1 cellular context compared by ENCODE assay signal in the genomic region with DNA sequence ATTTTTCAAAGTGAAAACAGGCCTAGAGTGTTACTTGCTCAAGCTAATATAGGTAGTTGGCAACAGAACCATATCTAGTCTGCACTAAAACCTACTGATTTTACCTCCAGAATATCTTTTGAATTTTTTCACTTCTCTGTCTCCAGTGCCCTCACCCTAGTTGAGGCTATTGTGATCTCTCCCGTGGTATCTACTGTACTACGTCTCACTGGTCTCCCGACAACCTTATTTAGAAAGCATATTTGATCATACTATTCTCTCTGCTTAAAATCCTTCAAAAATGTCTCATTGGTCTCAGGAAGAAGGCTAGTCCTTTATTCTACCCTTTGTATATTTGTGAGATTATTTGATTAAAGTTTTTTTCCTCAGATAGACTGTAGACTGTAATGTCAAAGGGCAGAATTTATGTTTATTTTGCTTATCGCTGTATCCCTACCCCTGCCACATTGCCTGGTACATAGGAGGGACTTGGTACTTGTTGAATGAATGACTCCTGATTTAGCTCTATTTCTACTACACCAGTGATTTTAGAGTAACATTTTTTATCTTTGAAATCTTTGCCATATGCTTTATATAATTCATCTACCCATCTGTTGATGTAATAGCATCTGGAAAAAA.
TF ChIP-seq lines count a peak whose summit lies in the region.

No MANE protein-coding gene starts in this region.

TF ChIP-seq in WTC11, 78 proteins besides CTCF, POLR2A, EP300 and RAD21 (continued from another document):
- TF ChIP-seq, protein P1, sequence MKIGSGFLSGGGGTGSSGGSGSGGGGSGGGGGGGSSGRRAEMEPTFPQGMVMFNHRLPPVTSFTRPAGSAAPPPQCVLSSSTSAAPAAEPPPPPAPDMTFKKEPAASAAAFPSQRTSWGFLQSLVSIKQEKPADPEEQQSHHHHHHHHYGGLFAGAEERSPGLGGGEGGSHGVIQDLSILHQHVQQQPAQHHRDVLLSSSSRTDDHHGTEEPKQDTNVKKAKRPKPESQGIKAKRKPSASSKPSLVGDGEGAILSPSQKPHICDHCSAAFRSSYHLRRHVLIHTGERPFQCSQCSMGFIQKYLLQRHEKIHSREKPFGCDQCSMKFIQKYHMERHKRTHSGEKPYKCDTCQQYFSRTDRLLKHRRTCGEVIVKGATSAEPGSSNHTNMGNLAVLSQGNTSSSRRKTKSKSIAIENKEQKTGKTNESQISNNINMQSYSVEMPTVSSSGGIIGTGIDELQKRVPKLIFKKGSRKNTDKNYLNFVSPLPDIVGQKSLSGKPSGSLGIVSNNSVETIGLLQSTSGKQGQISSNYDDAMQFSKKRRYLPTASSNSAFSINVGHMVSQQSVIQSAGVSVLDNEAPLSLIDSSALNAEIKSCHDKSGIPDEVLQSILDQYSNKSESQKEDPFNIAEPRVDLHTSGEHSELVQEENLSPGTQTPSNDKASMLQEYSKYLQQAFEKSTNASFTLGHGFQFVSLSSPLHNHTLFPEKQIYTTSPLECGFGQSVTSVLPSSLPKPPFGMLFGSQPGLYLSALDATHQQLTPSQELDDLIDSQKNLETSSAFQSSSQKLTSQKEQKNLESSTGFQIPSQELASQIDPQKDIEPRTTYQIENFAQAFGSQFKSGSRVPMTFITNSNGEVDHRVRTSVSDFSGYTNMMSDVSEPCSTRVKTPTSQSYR (CRISPR knock-in tag; IDR thresholded peaks at IDR 0.05) = no peak
- no peak for TF ChIP-seq KAT7 (CRISPR knock-in tag; IDR thresholded peaks at IDR 0.05; ENCODE audit: borderline replicate concordance)
- no peak for TF ChIP-seq FOXJ3 (CRISPR knock-in tag; IDR thresholded peaks at IDR 0.05; ENCODE audit: borderline replicate concordance)
- TF ChIP-seq ZNF396 (CRISPR knock-in tag; IDR thresholded peaks at IDR 0.05; ENCODE audit: borderline replicate concordance) = no peak
- TF ChIP-seq, protein P2, sequence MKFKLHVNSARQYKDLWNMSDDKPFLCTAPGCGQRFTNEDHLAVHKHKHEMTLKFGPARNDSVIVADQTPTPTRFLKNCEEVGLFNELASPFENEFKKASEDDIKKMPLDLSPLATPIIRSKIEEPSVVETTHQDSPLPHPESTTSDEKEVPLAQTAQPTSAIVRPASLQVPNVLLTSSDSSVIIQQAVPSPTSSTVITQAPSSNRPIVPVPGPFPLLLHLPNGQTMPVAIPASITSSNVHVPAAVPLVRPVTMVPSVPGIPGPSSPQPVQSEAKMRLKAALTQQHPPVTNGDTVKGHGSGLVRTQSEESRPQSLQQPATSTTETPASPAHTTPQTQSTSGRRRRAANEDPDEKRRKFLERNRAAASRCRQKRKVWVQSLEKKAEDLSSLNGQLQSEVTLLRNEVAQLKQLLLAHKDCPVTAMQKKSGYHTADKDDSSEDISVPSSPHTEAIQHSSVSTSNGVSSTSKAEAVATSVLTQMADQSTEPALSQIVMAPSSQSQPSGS (CRISPR knock-in tag; IDR thresholded peaks at IDR 0.05; ENCODE audit: borderline replicate concordance, low read depth) = no peak
- TF ChIP-seq GABPB1 (CRISPR knock-in tag; IDR thresholded peaks at IDR 0.05) = no peak
- TF ChIP-seq SP1 (CRISPR knock-in tag; conservative IDR thresholded peaks at IDR 0.05) = no peak
- TF ChIP-seq NR1H2 (CRISPR knock-in tag; IDR thresholded peaks at IDR 0.05) = no peak
